23 cellular contexts compared by ENCODE assay signal in genomic region chr19:19632661-19633060, GRCh38. TPM values are rescaled to one million over a fixed set of nuclear protein-coding genes. Genes with fewer than 3 reads are reported as not detected.
"Had no signal": no experiment of that assay in that cellular context is flagged by ENCODE, and none has a peak within 500 bp of the region (broad histone marks: within the 10 kb centered on the region; RNA-seq: fewer than 3 reads in every experiment).

No MANE protein-coding gene starts in this region.

- H3K9me3 ChIP-seq: colonic mucosa, gastrocnemius medialis, heart left ventricle, left ventricle myocardium inferior, right lobe of liver, suprapubic skin, transverse colon, uterus had no signal

- ATAC-seq: activated CD4-positive, alpha-beta T cell treated with anti-CD3 and anti-CD28 coated beads for 36 hours; esophagus mucosa; gastrocnemius medialis; heart left ventricle; right lobe of liver; stimulated activated naive CD8-positive, alpha-beta T cell treated with anti-CD3 and anti-CD28 coated beads, Interleukin-15, amount 100 ng/mL, for 72 hours; T-helper 17 cell had no signal

- DNase-seq: activated CD4-positive, alpha-beta memory T cell treated with anti-CD3 and anti-CD28 coated beads for 36 hours; activated CD4-positive, alpha-beta T cell treated with anti-CD3 and anti-CD28 coated beads for 36 hours; activated naive CD8-positive, alpha-beta T cell treated with anti-CD3 and anti-CD28 coated beads, Interleukin-2, amount 10 ng/mL, durations not matched to agents 7 days and 5 days; amygdala; colonic mucosa; gastrocnemius medialis; heart left ventricle; kidney glomerular epithelial cell; left ventricle myocardium inferior; right lobe of liver; small intestine; stimulated activated CD4-positive, alpha-beta T cell treated with anti-CD3 and anti-CD28 coated beads, Interleukin-15, amount 100 ng/mL, for 24 hours; stimulated activated CD4-positive, alpha-beta T cell treated with anti-CD3 and anti-CD28 coated beads, Interleukin-2, amount 100 ng/mL, for 48 hours; stimulated activated naive CD8-positive, alpha-beta T cell treated with anti-CD3 and anti-CD28 coated beads, Interleukin-15, amount 100 ng/mL, for 72 hours; T-helper 17 cell; transverse colon; uterus; WERI-Rb-1 had no signal

- H3K27me3 Mint-ChIP-seq: activated CD4-positive, alpha-beta memory T cell treated with anti-CD3 and anti-CD28 coated beads for 36 hours; activated CD4-positive, alpha-beta T cell treated with anti-CD3 and anti-CD28 coated beads for 36 hours; activated naive CD8-positive, alpha-beta T cell treated with anti-CD3 and anti-CD28 coated beads, Interleukin-2, amount 10 ng/mL, durations not matched to agents 7 days and 5 days; stimulated activated naive CD8-positive, alpha-beta T cell treated with anti-CD3 and anti-CD28 coated beads, Interleukin-15, amount 100 ng/mL, for 72 hours; T-helper 17 cell had no signal

- H3K4me3 Mint-ChIP-seq: activated CD4-positive, alpha-beta memory T cell treated with anti-CD3 and anti-CD28 coated beads for 36 hours; activated CD4-positive, alpha-beta T cell treated with anti-CD3 and anti-CD28 coated beads for 36 hours; activated naive CD8-positive, alpha-beta T cell treated with anti-CD3 and anti-CD28 coated beads, Interleukin-2, amount 10 ng/mL, durations not matched to agents 7 days and 5 days; activated T-helper 1 cell treated with anti-CD3 and anti-CD28 coated beads, Interleukin-12 subunit alpha, Interleukin-12 subunit beta, Interleukin-2, Interleukin-4 antibody, amounts not matched to agents 30 ng/mL and 10 ng/mL and 1 ng/mL, durations not matched to agents 14 hours and 24 hours and 36 hours; stimulated activated naive CD8-positive, alpha-beta T cell treated with anti-CD3 and anti-CD28 coated beads, Interleukin-15, amount 100 ng/mL, for 72 hours; T-helper 17 cell had no signal

- H3K36me3 ChIP-seq: colonic mucosa, gastrocnemius medialis, uterus had no signal

- H3K27ac Mint-ChIP-seq: activated CD4-positive, alpha-beta T cell treated with anti-CD3 and anti-CD28 coated beads for 36 hours; T-helper 17 cell had no signal

- H3K4me3 ChIP-seq: colonic mucosa, gastrocnemius medialis, heart left ventricle, left ventricle myocardium inferior, right lobe of liver, suprapubic skin, transverse colon, uterus had no signal

- H3K27me3 ChIP-seq: colonic mucosa, neutrophil, right lobe of liver, suprapubic skin, transverse colon had no signal

- H3K9me3 Mint-ChIP-seq: activated CD4-positive, alpha-beta memory T cell treated with anti-CD3 and anti-CD28 coated beads for 36 hours; activated naive CD8-positive, alpha-beta T cell treated with anti-CD3 and anti-CD28 coated beads, Interleukin-2, amount 10 ng/mL, durations not matched to agents 7 days and 5 days; activated T-helper 1 cell treated with anti-CD3 and anti-CD28 coated beads, Interleukin-12 subunit alpha, Interleukin-12 subunit beta, Interleukin-2, Interleukin-4 antibody, amounts not matched to agents 30 ng/mL and 10 ng/mL and 1 ng/mL, durations not matched to agents 14 hours and 24 hours and 36 hours; stimulated activated naive CD8-positive, alpha-beta T cell treated with anti-CD3 and anti-CD28 coated beads, Interleukin-15, amount 100 ng/mL, for 72 hours had no signal

- H3K4me1 ChIP-seq: colonic mucosa, gastrocnemius medialis had no signal

RNA-seq across cellular contexts. Expression of gene PBX4, which starts 14.2 kb away (rescaled TPM):
- total RNA-seq: cardiac septum, gastrocnemius medialis, left ventricle myocardium inferior had no signal
